Comparison of ENCODE assay signal across 20 cellular contexts in the genomic region with DNA sequence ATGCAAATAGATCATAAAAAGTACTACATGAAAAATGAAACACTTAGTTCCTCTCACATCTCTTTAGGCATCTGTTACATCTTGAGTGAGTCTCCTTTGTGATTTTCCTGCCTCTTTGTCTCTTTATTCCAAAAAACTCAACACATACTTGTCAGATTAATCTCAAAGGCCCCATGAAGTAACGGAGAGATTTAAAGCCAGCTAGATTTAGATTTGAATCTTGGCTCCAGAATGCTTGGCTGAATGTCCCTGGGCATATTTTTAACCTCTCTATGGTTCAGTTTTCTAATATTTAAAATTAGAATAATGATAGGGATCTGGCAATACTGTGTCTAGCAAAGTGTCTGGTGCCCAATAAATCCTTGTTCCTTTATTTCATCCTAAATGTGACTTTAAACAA.
"Had no signal": no experiment of that assay in that cellular context is flagged by ENCODE, and none has a peak within 500 bp of the region (broad histone marks: within the 10 kb centered on the region; RNA-seq: fewer than 3 reads in every experiment).

No MANE protein-coding gene starts in this region.

- ATAC-seq: mucosa of descending colon; naive thymus-derived CD4-positive, alpha-beta T cell had no signal

- H3K4me3 Mint-ChIP-seq: activated naive CD8-positive, alpha-beta T cell treated with anti-CD3 and anti-CD28 coated beads for 36 hours; activated T-helper 1 cell treated with anti-CD3 and anti-CD28 coated beads, Interleukin-12 subunit alpha, Interleukin-12 subunit beta, Interleukin-2, Interleukin-4 antibody, amounts not matched to agents 30 ng/mL and 10 ng/mL and 1 ng/mL, durations not matched to agents 14 hours and 24 hours and 36 hours; central memory CD8-positive, alpha-beta T cell; memory B cell; naive thymus-derived CD4-positive, alpha-beta T cell; T-helper 2 cell treated with Interferon-gamma antibody and Interleukin-4, amounts not matched to agents 5 μg/mL and 100 μg/mL, for 36 hours had no signal

- H3K27ac Mint-ChIP-seq: activated naive CD8-positive, alpha-beta T cell treated with anti-CD3 and anti-CD28 coated beads for 36 hours; activated T-helper 1 cell treated with anti-CD3 and anti-CD28 coated beads, Interleukin-12 subunit alpha, Interleukin-12 subunit beta, Interleukin-2, Interleukin-4 antibody, amounts not matched to agents 30 ng/mL and 10 ng/mL and 1 ng/mL, durations not matched to agents 14 hours and 24 hours and 36 hours; memory B cell; naive thymus-derived CD4-positive, alpha-beta T cell; T-helper 2 cell treated with Interferon-gamma antibody and Interleukin-4, amounts not matched to agents 5 μg/mL and 100 μg/mL, for 36 hours had no signal

- H3K27ac ChIP-seq: neutrophil had no signal

- H3K36me3 ChIP-seq: brain microvascular endothelial cell, neutrophil, right atrium auricular region, transverse colon had no signal

- H3K9me3 ChIP-seq: mucosa of descending colon, neutrophil, right atrium auricular region, transverse colon had no signal

- H3K36me3 Mint-ChIP-seq: activated naive CD8-positive, alpha-beta T cell treated with anti-CD3 and anti-CD28 coated beads for 36 hours; memory B cell; naive thymus-derived CD4-positive, alpha-beta T cell had no signal

- H3K4me1 Mint-ChIP-seq: activated naive CD8-positive, alpha-beta T cell treated with anti-CD3 and anti-CD28 coated beads for 36 hours; central memory CD8-positive, alpha-beta T cell; memory B cell; naive thymus-derived CD4-positive, alpha-beta T cell had no signal

- DNase-seq: activated CD4-positive, alpha-beta T cell treated with anti-CD3 and anti-CD28 coated beads, Interleukin-2, amount 50 U/mL, for 1 hour; activated naive CD8-positive, alpha-beta T cell treated with anti-CD3 and anti-CD28 coated beads for 36 hours; amygdala; brain microvascular endothelial cell; effector CD8-positive, alpha-beta T cell; islet precursor cell; mucosa of descending colon; naive thymus-derived CD4-positive, alpha-beta T cell; stimulated activated CD4-positive, alpha-beta T cell treated with anti-CD3 and anti-CD28 coated beads, Interleukin-4, amount 100 ng/mL, for 4 hours; stimulated activated CD8-positive, alpha-beta memory T cell treated with anti-CD3 and anti-CD28 coated beads, Interleukin-4, amount 100 ng/mL, for 48 hours; stimulated activated naive CD4-positive, alpha-beta T cell treated with Interleukin-2 at 50 U/mL for 16 hours; substantia nigra; transverse colon had no signal

- H3K27me3 Mint-ChIP-seq: activated naive CD8-positive, alpha-beta T cell treated with anti-CD3 and anti-CD28 coated beads for 36 hours; central memory CD8-positive, alpha-beta T cell; memory B cell; naive thymus-derived CD4-positive, alpha-beta T cell had no signal

- H3K27me3 ChIP-seq: brain microvascular endothelial cell, neutrophil, right atrium auricular region, transverse colon had no signal

- H3K4me3 ChIP-seq: mucosa of descending colon, right atrium auricular region, smooth muscle cell, transverse colon had no signal

- H3K4me2 ChIP-seq: smooth muscle cell had no signal
